In genomic region chr5:111810087-111810486, GRCh38 we compare ENCODE assay signal across 14 cellular contexts. TPM values are rescaled to one million over a fixed set of nuclear protein-coding genes. Genes with fewer than 3 reads are reported as not detected.
DNase-seq lines count a peak whose midpoint lies in the region; ATAC-seq and TF ChIP-seq lines count a peak whose summit lies in the region.
"Had no signal": no experiment of that assay in that cellular context is flagged by ENCODE, and none has a peak within 500 bp of the region (broad histone marks: within the 10 kb centered on the region; RNA-seq: fewer than 3 reads in every experiment).

No MANE protein-coding gene starts in this region.

- DNase-seq in heart left ventricle, result no peak
- no peak for DNase-seq in right atrium auricular region (ENCODE audit: low spot score)
- DNase-seq in dermis blood vessel endothelial cell, result peak; percentile 3
- peak; percentile 57 for DNase-seq in left lobe of liver (ENCODE audit: low spot score)
- peak; percentile 61 for DNase-seq in stomach
- no peak for DNase-seq in testis
- DNase-seq: CD4-positive, CD25-positive, alpha-beta regulatory T cell; DMS53; NCI-H1694; NCI-H2107; NCI-H226; NCI-H69 had no signal

- H3K36me3 ChIP-seq in heart left ventricle (no peaks in the 10 kb centered on the region), right atrium auricular region (no peaks in the 10 kb centered on the region), stomach (no peaks in the 10 kb centered on the region), testis (ENCODE audit: low read depth, missing control alignments) (no peaks in the 10 kb centered on the region)

- ATAC-seq in heart left ventricle, result peak in 3 of 4 donors; percentile 44 to 52 (median 45)
- ATAC-seq in left lobe of liver, result peak; percentile 92
- ATAC-seq in GM18868 (IDR thresholded peaks at IDR 0.05; ENCODE audit: unreplicated experiment), result no peak
- no peak for ATAC-seq in HG02938 (IDR thresholded peaks at IDR 0.05; ENCODE audit: unreplicated experiment)

- H3K4me3 ChIP-seq in heart left ventricle (no peak overlapping the region), right atrium auricular region (no peak overlapping the region), stomach (no peak overlapping the region), testis (no peak overlapping the region)

- H3K27ac ChIP-seq in heart left ventricle (no peak overlapping the region), right atrium auricular region (no peak overlapping the region), stomach (no peak overlapping the region), testis (no peak overlapping the region)

- TF ChIP-seq POLR2A in heart left ventricle (IDR thresholded peaks at IDR 0.05), result no peak
- TF ChIP-seq POLR2A in stomach (IDR thresholded peaks at IDR 0.05), result no peak
- TF ChIP-seq POLR2A in testis (IDR thresholded peaks at IDR 0.05), result no peak

- intact Hi-C loops in heart left ventricle (cut with DNase I), result no loop called here
- intact Hi-C loops in stomach (cut with DNase I; ENCODE audit: low total_unique reads), result no loop called here
- intact Hi-C loops in testis (cut with DNase I; ENCODE audit: low total_unique reads), result no loop called here

- H3K9me3 ChIP-seq in heart left ventricle (no peaks in the 10 kb centered on the region), right atrium auricular region (no peaks in the 10 kb centered on the region), stomach (no peaks in the 10 kb centered on the region), testis (no peaks in the 10 kb centered on the region)

- TF ChIP-seq CTCF in heart left ventricle (IDR thresholded peaks at IDR 0.05), result no peak
- no peak for TF ChIP-seq CTCF in right atrium auricular region (IDR thresholded peaks at IDR 0.05)
- TF ChIP-seq CTCF in stomach (IDR thresholded peaks at IDR 0.05), result no peak
- no peak for TF ChIP-seq CTCF in testis (IDR thresholded peaks at IDR 0.05)

- no peaks in the 10 kb centered on the region for H3K4me1 ChIP-seq in heart left ventricle
- H3K4me1 ChIP-seq in right atrium auricular region, result no peaks in the 10 kb centered on the region
- peaks cover 0 to 7% (median 2%) of the 10 kb centered on the region in 4 donors for H3K4me1 ChIP-seq in stomach
- H3K4me1 ChIP-seq in testis, result no peaks in the 10 kb centered on the region

- 70 to 78% (median 77%) methylated on average over 5 of the region's 5 CpGs for WGBS in heart left ventricle, 4 donors
- WGBS in stomach, 5 donors, result 31 to 45% (median 37%) methylated on average over 5 of the region's 5 CpGs
- WGBS in testis, 2 donors, result 85 to 86% methylated on average over 5 of the region's 5 CpGs

- no peaks in the 10 kb centered on the region for H3K27me3 ChIP-seq in heart left ventricle
- H3K27me3 ChIP-seq in right atrium auricular region, result no peaks in the 10 kb centered on the region
- no peaks in the 10 kb centered on the region for H3K27me3 ChIP-seq in stomach
- no peaks in the 10 kb centered on the region for H3K27me3 ChIP-seq in testis

- no peak for TF ChIP-seq EP300 in stomach (IDR thresholded peaks at IDR 0.05)

RNA-seq across cellular contexts. Expression of gene NREP, which starts 53.1 kb away (rescaled TPM):
- total RNA-seq in heart left ventricle (10 to 100 TPM in 8 of 9 donors, 1 to 10 TPM in 1; 8.1 to 71.8 (median 43.3) TPM), right atrium auricular region (10 to 100 TPM in 1 of 2 donors, 1 to 10 TPM in 1; 7.2 to 22.9 TPM), dermis blood vessel endothelial cell (24.9 and 39.0 TPM in 2 replicates), left lobe of liver (3.2 TPM), stomach (100 to 1,000 TPM in 1 of 5 donors, 10 to 100 TPM in 2, 1 to 10 TPM in 1, under 1 TPM in 1; 0.58 to 155 (median 14.5) TPM), testis (10 to 100 TPM; 17.0 to 25.2 TPM)
- polyA plus RNA-seq in heart left ventricle (10 to 100 TPM; 20.0 to 25.8 TPM), stomach (10 to 100 TPM in 1 of 3 donors, 1 to 10 TPM in 2; 8.1 to 10.7 (median 9.9) TPM), testis (ENCODE audit: insufficient read depth, low read depth, low replicate concordance) (28.0 TPM)

Comparison
In these comparisons a context has a peak if more than half of its experiments do, and no peak if none do; other contexts are left out.
1. ATAC-seq: peak in heart left ventricle (3 of 4) and left lobe of liver (single experiment); none in GM18868 (single experiment) and HG02938 (single experiment).
2. DNase-seq: peak in dermis blood vessel endothelial cell (single experiment), left lobe of liver (single experiment) and stomach (single experiment); none in heart left ventricle (0 of 5), right atrium auricular region (single experiment) and testis (single experiment).